11 cellular contexts compared by ENCODE assay signal in the genomic region with DNA sequence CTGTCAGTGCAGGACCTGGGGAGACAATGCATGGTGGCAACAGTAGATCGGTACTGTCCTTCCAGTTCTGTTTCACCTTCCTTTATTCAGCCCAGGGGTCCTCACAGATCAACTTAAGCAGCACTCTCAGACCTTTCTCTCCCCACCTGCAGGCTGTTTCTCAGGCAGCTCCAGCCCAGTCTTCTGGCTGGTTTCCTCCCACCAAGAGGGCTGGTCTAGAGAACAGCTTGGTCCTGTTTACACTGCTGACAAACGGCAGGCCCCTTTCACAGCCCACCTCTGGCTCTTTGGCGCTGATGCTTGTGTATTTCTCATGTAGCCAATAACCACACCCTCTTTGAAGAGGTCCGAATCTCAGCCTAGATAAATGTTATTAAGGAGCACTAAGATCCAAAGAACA.
DNase-seq lines count a peak whose midpoint lies in the region; ATAC-seq, FAIRE-seq and TF ChIP-seq lines count a peak whose summit lies in the region.
"Had no signal": no experiment of that assay in that cellular context is flagged by ENCODE, and none has a peak within 500 bp of the region (broad histone marks: within the 10 kb centered on the region; RNA-seq: fewer than 3 reads in every experiment).

No MANE protein-coding gene starts in this region.

- DNase-seq in NCI-H345 (lab: John Stamatoyannopoulos, UW), result peak; percentile 31
- no peak for DNase-seq in NCI-H345 treated with DMSO at 0.1 percent for 48 hours (lab: John Stamatoyannopoulos, UW; ENCODE audit: unreplicated experiment)
- DNase-seq in Karpas-422, result no peak
- DNase-seq in nephron progenitor cell, result peak; percentile 12
- no peak for DNase-seq in foreskin keratinocyte
- no peak for DNase-seq in GM19239 (ENCODE audit: insufficient read length, low spot score)
- DNase-seq: NCI-H526 treated with DMSO at 0.1 percent for 48 hours, T1000 had no signal

- intact Hi-C loops in dendritic cell treated with granulocyte-macrophage colony-stimulating factor and Interleukin-4, amounts not matched to agents 40 ng/mL and 50 ng/mL, for 4 days (cut with micrococcal nuclease), result no loop called here

- H3K27me3 ChIP-seq in Karpas-422 (ENCODE audit: low read length) (no peaks in the 10 kb centered on the region), foreskin keratinocyte (no peaks in the 10 kb centered on the region)

- peaks cover 5% of the 10 kb centered on the region for H3K36me3 Mint-ChIP-seq in dendritic cell treated with granulocyte-macrophage colony-stimulating factor and Interleukin-4, amounts not matched to agents 40 ng/mL and 50 ng/mL, for 4 days (ENCODE audit: low read depth)
- no peaks in the 10 kb centered on the region for H3K36me3 Mint-ChIP-seq in nephron progenitor cell (ENCODE audit: low read depth)

- no peak overlapping the region for H3K4me3 ChIP-seq in Karpas-422 (ENCODE audit: low read length)

- H3K27ac ChIP-seq in Karpas-422 (ENCODE audit: low read length) (peak overlapping the region; percentile 38), foreskin keratinocyte (no peak overlapping the region)

- TF ChIP-seq CTCF in nephron progenitor cell (IDR thresholded peaks at IDR 0.05) (no peak), foreskin keratinocyte (conservative IDR thresholded peaks at IDR 0.05) (no peak)

- H3K4me3 Mint-ChIP-seq in dendritic cell treated with granulocyte-macrophage colony-stimulating factor and Interleukin-4, amounts not matched to agents 40 ng/mL and 50 ng/mL, for 4 days, result no peak overlapping the region
- no peak overlapping the region for H3K4me3 Mint-ChIP-seq in nephron progenitor cell
- H3K4me3 Mint-ChIP-seq: IgD-negative memory B cell had no signal

- no peak for ATAC-seq in HG03342 (IDR thresholded peaks at IDR 0.05; ENCODE audit: unreplicated experiment)
- no peak for ATAC-seq in foreskin keratinocyte

- H3K9me2 ChIP-seq in Karpas-422 (replicated peaks; ENCODE audit: insufficient read depth, low read length), result no peaks in the 10 kb centered on the region

- no peak for FAIRE-seq in GM19239 (lab: Jason Lieb, UNC)

- H3K9ac ChIP-seq in Karpas-422 (ENCODE audit: low read length), result no peak overlapping the region

- no peak overlapping the region for H2AFZ ChIP-seq in Karpas-422 (ENCODE audit: low read length)

- peak overlapping the region; percentile 28 for H3K27ac Mint-ChIP-seq in dendritic cell treated with granulocyte-macrophage colony-stimulating factor and Interleukin-4, amounts not matched to agents 40 ng/mL and 50 ng/mL, for 4 days
- H3K27ac Mint-ChIP-seq in nephron progenitor cell, result no peak overlapping the region

- H4K20me1 ChIP-seq in Karpas-422 (ENCODE audit: insufficient read depth, low read depth, low read length), result no peaks in the 10 kb centered on the region

- H3K4me2 ChIP-seq in Karpas-422 (ENCODE audit: low read depth, low read length, poor library complexity, severe bottlenecking), result peak overlapping the region; percentile 39

- peaks cover 13% of the 10 kb centered on the region for H3K4me1 ChIP-seq in Karpas-422 (ENCODE audit: low read length)
- no peaks in the 10 kb centered on the region for H3K4me1 ChIP-seq in foreskin keratinocyte

- peaks cover 19% of the 10 kb centered on the region for H3K4me1 Mint-ChIP-seq in dendritic cell treated with granulocyte-macrophage colony-stimulating factor and Interleukin-4, amounts not matched to agents 40 ng/mL and 50 ng/mL, for 4 days (ENCODE audit: low read depth)
- H3K4me1 Mint-ChIP-seq in nephron progenitor cell, result peaks cover 10% of the 10 kb centered on the region

- H3K9me3 ChIP-seq in Karpas-422 (ENCODE audit: low read length), result no peaks in the 10 kb centered on the region

- peaks cover 9% of the 10 kb centered on the region for H3K9me3 Mint-ChIP-seq in dendritic cell treated with granulocyte-macrophage colony-stimulating factor and Interleukin-4, amounts not matched to agents 40 ng/mL and 50 ng/mL, for 4 days
- peaks cover 2% of the 10 kb centered on the region for H3K9me3 Mint-ChIP-seq in nephron progenitor cell
- H3K9me3 Mint-ChIP-seq: IgD-negative memory B cell had no signal

- no peaks in the 10 kb centered on the region for H3K27me3 Mint-ChIP-seq in dendritic cell treated with granulocyte-macrophage colony-stimulating factor and Interleukin-4, amounts not matched to agents 40 ng/mL and 50 ng/mL, for 4 days
- H3K27me3 Mint-ChIP-seq in nephron progenitor cell (ENCODE audit: low read depth, poor library complexity), result no peaks in the 10 kb centered on the region
- H3K27me3 Mint-ChIP-seq: IgD-negative memory B cell had no signal

- 0 out of 2 replicates have a peak, but pooled peaks cover 2% of the 10 kb centered on the region for H3K36me3 ChIP-seq in Karpas-422 (ENCODE audit: insufficient read depth, low read length)

- H3K79me2 ChIP-seq in Karpas-422 (ENCODE audit: low read length), result peaks cover 90% of the 10 kb centered on the region

Comparison
In these comparisons a context has a peak if more than half of its experiments do, and no peak if none do; other contexts are left out.
1. DNase-seq: peak in NCI-H345 (single experiment) and nephron progenitor cell (single experiment); none in NCI-H345 treated with DMSO at 0.1 percent for 48 hours (single experiment), Karpas-422 (single experiment), foreskin keratinocyte (0 of 2) and GM19239 (single experiment).